Comparison of ENCODE assay signal across 13 cellular contexts in the genomic region with DNA sequence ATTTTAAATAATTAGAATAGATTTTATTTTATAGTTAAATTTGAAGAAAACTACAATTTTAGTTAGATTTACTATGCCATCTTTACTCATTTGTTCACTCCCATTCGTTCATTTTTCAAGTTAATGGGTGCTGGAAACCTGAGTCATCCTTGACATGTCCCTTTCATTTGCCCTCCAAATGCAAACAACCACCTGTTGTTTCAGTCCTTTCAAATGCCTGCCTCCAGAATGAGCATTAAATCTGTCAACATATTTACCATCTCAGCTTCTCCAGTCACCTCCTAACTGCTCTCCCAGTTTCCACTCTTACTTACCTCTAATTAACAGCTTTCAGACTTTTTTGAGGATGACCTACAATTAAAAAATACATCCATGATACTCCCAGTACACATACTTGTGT.
DNase-seq lines count a peak whose midpoint lies in the region; FAIRE-seq and TF ChIP-seq lines count a peak whose summit lies in the region.
"Had no signal": no experiment of that assay in that cellular context is flagged by ENCODE, and none has a peak within 500 bp of the region (broad histone marks: within the 10 kb centered on the region; RNA-seq: fewer than 3 reads in every experiment).

No MANE protein-coding gene starts in this region.

- H3K4me1 Mint-ChIP-seq in progenitor cell of endocrine pancreas (ENCODE audit: low read depth), result peaks cover 76% of the 10 kb centered on the region
- peaks cover 11% of the 10 kb centered on the region for H3K4me1 Mint-ChIP-seq in activated T-helper 1 cell treated with anti-CD3 and anti-CD28 coated beads, Interleukin-12 subunit alpha, Interleukin-12 subunit beta, Interleukin-2, Interleukin-4 antibody, amounts not matched to agents 30 ng/mL and 10 ng/mL and 1 ng/mL, durations not matched to agents 14 hours and 24 hours and 36 hours (ENCODE audit: low read depth)
- H3K4me1 Mint-ChIP-seq: memory B cell had no signal

- no peaks in the 10 kb centered on the region for H3K36me3 Mint-ChIP-seq in progenitor cell of endocrine pancreas (ENCODE audit: insufficient read depth)
- H3K36me3 Mint-ChIP-seq in activated T-helper 1 cell treated with anti-CD3 and anti-CD28 coated beads, Interleukin-12 subunit alpha, Interleukin-12 subunit beta, Interleukin-2, Interleukin-4 antibody, amounts not matched to agents 30 ng/mL and 10 ng/mL and 1 ng/mL, durations not matched to agents 14 hours and 24 hours and 36 hours (ENCODE audit: low read depth), result peaks cover 2% of the 10 kb centered on the region

- peak; percentile 48 for FAIRE-seq in G401.6 (lab: Jason Lieb, UNC)

- no peak overlapping the region for H3K4me3 Mint-ChIP-seq in progenitor cell of endocrine pancreas (ENCODE audit: low read depth)
- H3K4me3 Mint-ChIP-seq in activated T-helper 1 cell treated with anti-CD3 and anti-CD28 coated beads, Interleukin-12 subunit alpha, Interleukin-12 subunit beta, Interleukin-2, Interleukin-4 antibody, amounts not matched to agents 30 ng/mL and 10 ng/mL and 1 ng/mL, durations not matched to agents 14 hours and 24 hours and 36 hours, result no peak overlapping the region
- H3K4me3 Mint-ChIP-seq: memory B cell had no signal

- H3K27ac Mint-ChIP-seq in progenitor cell of endocrine pancreas, result peak overlapping the region; percentile 40
- H3K27ac Mint-ChIP-seq in activated T-helper 1 cell treated with anti-CD3 and anti-CD28 coated beads, Interleukin-12 subunit alpha, Interleukin-12 subunit beta, Interleukin-2, Interleukin-4 antibody, amounts not matched to agents 30 ng/mL and 10 ng/mL and 1 ng/mL, durations not matched to agents 14 hours and 24 hours and 36 hours, result no peak overlapping the region
- H3K27ac Mint-ChIP-seq: memory B cell had no signal

- peaks cover 3% of the 10 kb centered on the region for H3K9me3 Mint-ChIP-seq in progenitor cell of endocrine pancreas (ENCODE audit: low read depth)
- no peaks in the 10 kb centered on the region for H3K9me3 Mint-ChIP-seq in activated T-helper 1 cell treated with anti-CD3 and anti-CD28 coated beads, Interleukin-12 subunit alpha, Interleukin-12 subunit beta, Interleukin-2, Interleukin-4 antibody, amounts not matched to agents 30 ng/mL and 10 ng/mL and 1 ng/mL, durations not matched to agents 14 hours and 24 hours and 36 hours
- H3K9me3 Mint-ChIP-seq: memory B cell had no signal

- no peaks in the 10 kb centered on the region for H3K27me3 Mint-ChIP-seq in progenitor cell of endocrine pancreas
- peaks cover 8% of the 10 kb centered on the region for H3K27me3 Mint-ChIP-seq in activated T-helper 1 cell treated with anti-CD3 and anti-CD28 coated beads, Interleukin-12 subunit alpha, Interleukin-12 subunit beta, Interleukin-2, Interleukin-4 antibody, amounts not matched to agents 30 ng/mL and 10 ng/mL and 1 ng/mL, durations not matched to agents 14 hours and 24 hours and 36 hours (ENCODE audit: insufficient read depth)
- H3K27me3 Mint-ChIP-seq: memory B cell had no signal

- DNase-seq in NCI-H146 treated with DMSO at 0.1 percent for 48 hours (lab: John Stamatoyannopoulos, UW; ENCODE audit: unreplicated experiment), result peak; percentile 67
- DNase-seq in SW480 (ENCODE audit: low spot score), result peak; percentile 29
- DNase-seq in progenitor cell of endocrine pancreas (ENCODE audit: low spot score, unreplicated experiment), result no peak
- no peak for DNase-seq in head of caudate nucleus
- no peak for DNase-seq in activated T-helper 1 cell treated with anti-CD3 and anti-CD28 coated beads, Interleukin-12 subunit alpha, Interleukin-12 subunit beta, Interleukin-2, Interleukin-4 antibody, amounts not matched to agents 30 ng/mL and 10 ng/mL and 1 ng/mL, durations not matched to agents 14 hours and 24 hours and 36 hours (ENCODE audit: low spot score)
- DNase-seq in NCI-H1694 treated with DMSO at 0.1 percent for 48 hours (lab: John Stamatoyannopoulos, UW), result no peak
- no peak for DNase-seq in glomerular visceral epithelial cell (ENCODE audit: extremely low spot score)
- DNase-seq: activated CD4-positive, alpha-beta T cell treated with anti-CD3 and anti-CD28 coated beads for 4 hours; posterior cingulate gyrus; stimulated activated CD4-positive, alpha-beta T cell treated with anti-CD3 and anti-CD28 coated beads, Interleukin-4, amount 100 ng/mL, for 24 hours; stimulated activated naive CD4-positive, alpha-beta T cell treated with Interleukin-2 at 50 U/mL for 16 hours had no signal

- intact Hi-C loops in head of caudate nucleus (cut with DNase I), result no loop called here
- intact Hi-C loops in activated T-helper 1 cell treated with anti-CD3 and anti-CD28 coated beads, Interleukin-12 subunit alpha, Interleukin-12 subunit beta, Interleukin-2, Interleukin-4 antibody, amounts not matched to agents 30 ng/mL and 10 ng/mL and 1 ng/mL, durations not matched to agents 14 hours and 24 hours and 36 hours (cut with micrococcal nuclease), result no loop called here

- no peak for TF ChIP-seq CTCF in progenitor cell of endocrine pancreas (IDR thresholded peaks at IDR 0.05; ENCODE audit: unreplicated experiment)

Comparison
In these comparisons a context has a peak if more than half of its experiments do, and no peak if none do; other contexts are left out.
1. DNase-seq: peak in NCI-H146 treated with DMSO at 0.1 percent for 48 hours (single experiment) and SW480 (single experiment); none in progenitor cell of endocrine pancreas (single experiment), head of caudate nucleus (0 of 42), activated T-helper 1 cell treated with anti-CD3 and anti-CD28 coated beads, Interleukin-12 subunit alpha, Interleukin-12 subunit beta, Interleukin-2, Interleukin-4 antibody, amounts not matched to agents 30 ng/mL and 10 ng/mL and 1 ng/mL, durations not matched to agents 14 hours and 24 hours and 36 hours (single experiment), NCI-H1694 treated with DMSO at 0.1 percent for 48 hours (single experiment) and glomerular visceral epithelial cell (single experiment).